In the genomic region with DNA sequence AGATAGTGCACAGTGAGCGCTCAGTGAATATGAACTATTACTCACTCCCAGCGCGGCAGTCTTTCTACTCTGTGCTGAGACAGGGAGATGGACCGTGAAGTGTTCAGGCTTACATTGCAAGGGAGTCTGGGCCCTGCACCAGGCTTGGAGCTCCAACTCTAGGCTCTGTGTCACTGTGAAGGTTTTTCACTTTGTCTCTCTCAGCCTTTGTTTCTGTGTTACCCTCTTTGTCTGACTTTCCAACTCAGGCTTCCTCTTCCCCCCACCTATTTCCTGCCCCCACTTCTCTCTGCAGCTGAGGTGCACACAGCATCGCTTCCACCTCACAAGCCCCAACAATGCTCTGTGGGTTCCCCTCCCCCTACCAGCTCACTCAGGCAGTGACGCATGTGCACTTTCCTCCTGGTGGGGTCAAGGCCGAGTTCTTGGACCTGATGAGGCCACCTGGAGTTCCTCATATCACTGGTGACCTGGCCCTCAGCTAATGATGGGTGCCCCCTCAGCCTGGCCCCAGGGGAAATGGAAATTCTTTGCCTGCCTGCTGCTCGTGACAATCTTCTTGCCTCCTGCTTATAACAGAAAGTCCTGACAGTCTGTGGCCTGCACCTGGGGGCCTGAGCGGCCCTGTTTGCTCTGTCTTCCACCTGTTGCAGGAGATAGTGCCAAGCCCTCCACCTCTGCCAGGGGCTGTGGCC, we compare ENCODE assay signal across 9 cellular contexts. TPM values are rescaled to one million over a fixed set of nuclear protein-coding genes. Genes with fewer than 3 reads are reported as not detected.
DNase-seq lines count a peak whose midpoint lies in the region; ATAC-seq and TF ChIP-seq lines count a peak whose summit lies in the region.
"Had no signal": no experiment of that assay in that cellular context is flagged by ENCODE, and none has a peak within 500 bp of the region (broad histone marks: within the 10 kb centered on the region; RNA-seq: fewer than 3 reads in every experiment).

No MANE protein-coding gene starts in this region.

- peak overlapping the region; percentile 66 to 94 (median 92) for H3K27ac ChIP-seq in heart right ventricle

- peak; percentile 44 for ATAC-seq in GM21390 (IDR thresholded peaks at IDR 0.05; ENCODE audit: unreplicated experiment)
- ATAC-seq in heart right ventricle, result peak; percentile 49 to 81 (median 72)

- no peaks in the 10 kb centered on the region for H3K36me3 ChIP-seq in heart right ventricle

- peak overlapping the region in 4 of 10 donors; percentile 2 to 54 (median 12) for H3K4me3 ChIP-seq in heart right ventricle

- intact Hi-C loops in heart right ventricle (cut with DNase I), result loop anchor here in 3 of 10 donors (2.0 to 10.0 kb wide), 3 partner anchors 41 to 45 kb away; partner anchors contain the start of gene HDAC1 (in 2 of the 3)

- 59 to 66% methylated on average over 9 of the region's 9 CpGs for WGBS in heart right ventricle, 2 donors

- no peaks in the 10 kb centered on the region for H3K9me3 ChIP-seq in heart right ventricle

- no peak for TF ChIP-seq CTCF in heart right ventricle (IDR thresholded peaks at IDR 0.05)

- no peaks in the 10 kb centered on the region for H3K27me3 ChIP-seq in heart right ventricle

- DNase-seq in CD1c-positive myeloid dendritic cell (ENCODE audit: extremely low spot score) (peak; percentile 54), KG1 (lab: John Stamatoyannopoulos, UW) (peak; percentile 68), heart right ventricle (peak; percentile 35 to 87), AG08395 (ENCODE audit: low spot score) (no peak), HuH-7 (ENCODE audit: low spot score) (no peak)
- peak; percentile 79 for DNase-seq in activated CD8-positive, alpha-beta memory T cell treated with anti-CD3 and anti-CD28 coated beads, Interleukin-2, amount 50 U/mL, for 1 hour (ENCODE audit: extremely low read depth)
- DNase-seq in stimulated activated CD4-positive, alpha-beta T cell treated with anti-CD3 and anti-CD28 coated beads, Interleukin-2, amount 100 ng/mL, for 4 hours (ENCODE audit: low read depth), result peak; percentile 76

- peaks cover 8 to 83% (median 73%) of the 10 kb centered on the region in 9 donors for H3K4me1 ChIP-seq in heart right ventricle

RNA-seq across cellular contexts. Expression of gene LCK, which starts 1.1 kb away (rescaled TPM):
- total RNA-seq in heart right ventricle, result 1 to 10 TPM in 4 of 10 donors, under 1 TPM in 6; 0.25 to 7.1 (median 0.86) TPM
- polyA plus RNA-seq in heart right ventricle, result under 1 TPM; 0.29 to 0.39 TPM

RNA-seq across cellular contexts. Expression of gene FAM167B, which starts 3.0 kb away (rescaled TPM):
- total RNA-seq in heart right ventricle, result 10 to 100 TPM in 1 of 10 donors, 1 to 10 TPM in 9; 1.0 to 12.5 (median 3.9) TPM
- 10 to 100 TPM; 13.5 to 17.3 TPM for polyA plus RNA-seq in heart right ventricle

RNA-seq across cellular contexts. Expression of gene EIF3I, which starts 27.8 kb away (rescaled TPM):
- total RNA-seq in heart right ventricle, result 100 to 1,000 TPM in 7 of 10 donors, 10 to 100 TPM in 3; 90.3 to 138 (median 103) TPM
- 100 to 1,000 TPM; 140 to 342 TPM for polyA plus RNA-seq in heart right ventricle

RNA-seq across cellular contexts. Expression of gene TMEM234, which starts 27.8 kb away (rescaled TPM):
- total RNA-seq in heart right ventricle, result 10 to 100 TPM in 6 of 10 donors, 1 to 10 TPM in 4; 8.1 to 12.8 (median 11.1) TPM
- polyA plus RNA-seq in heart right ventricle, result 10 to 100 TPM; 14.9 to 19.6 TPM

RNA-seq across cellular contexts. Expression of gene DCDC2B, which starts 41.1 kb away (rescaled TPM):
- not detected for total RNA-seq in heart right ventricle
- polyA plus RNA-seq in heart right ventricle, result not detected
- total RNA-seq: fibroblast of villous mesenchyme had no signal

Comparison
In these comparisons a context has a peak if more than half of its experiments do, and no peak if none do; other contexts are left out.
1. DNase-seq: peak in CD1c-positive myeloid dendritic cell (single experiment), KG1 (single experiment), activated CD8-positive, alpha-beta memory T cell treated with anti-CD3 and anti-CD28 coated beads, Interleukin-2, amount 50 U/mL, for 1 hour (single experiment), heart right ventricle (2 of 2) and stimulated activated CD4-positive, alpha-beta T cell treated with anti-CD3 and anti-CD28 coated beads, Interleukin-2, amount 100 ng/mL, for 4 hours (single experiment); none in AG08395 (single experiment) and HuH-7 (single experiment).